10 cellular contexts compared by ENCODE assay signal in genomic region chr6:41636803-41637178, GRCh38. TPM values are rescaled to one million over a fixed set of nuclear protein-coding genes. Genes with fewer than 3 reads are reported as not detected.
DNase-seq lines count a peak whose midpoint lies in the region; ATAC-seq and TF ChIP-seq lines count a peak whose summit lies in the region.
"Had no signal": no experiment of that assay in that cellular context is flagged by ENCODE, and none has a peak within 500 bp of the region (broad histone marks: within the 10 kb centered on the region; RNA-seq: fewer than 3 reads in every experiment).

No MANE protein-coding gene starts in this region.

- H3K4me3 Mint-ChIP-seq in H9 = peak overlapping the region; percentile 55 to 85
- H3K4me3 Mint-ChIP-seq in activated T-helper 1 cell treated with anti-CD3 and anti-CD28 coated beads, Interleukin-12 subunit alpha, Interleukin-12 subunit beta, Interleukin-2, Interleukin-4 antibody, amounts not matched to agents 30 ng/mL and 10 ng/mL and 1 ng/mL, durations not matched to agents 14 hours and 24 hours and 36 hours = no peak overlapping the region
- H3K4me3 Mint-ChIP-seq: stimulated activated naive CD8-positive, alpha-beta T cell treated with anti-CD3 and anti-CD28 coated beads, Interleukin-15, Interleukin-2, amounts not matched to agents 100 ng/mL and 50 ng/mL, for 24 hours had no signal

- H2AFZ ChIP-seq in H9 (ENCODE audit: low read length) (no peak overlapping the region), smooth muscle cell (ENCODE audit: low read depth) (peak overlapping the region; percentile 72)

- H3K4me2 ChIP-seq in H9 (ENCODE audit: insufficient read depth, insufficient read length, low read length) (peak overlapping the region; percentile 70), smooth muscle cell (peak overlapping the region; percentile 96)

- no peak overlapping the region for H3K23ac ChIP-seq in H9 (ENCODE audit: insufficient read length, low read depth, low read length)

- intact Hi-C loops in activated T-helper 1 cell treated with anti-CD3 and anti-CD28 coated beads, Interleukin-12 subunit alpha, Interleukin-12 subunit beta, Interleukin-2, Interleukin-4 antibody, amounts not matched to agents 30 ng/mL and 10 ng/mL and 1 ng/mL, durations not matched to agents 14 hours and 24 hours and 36 hours (cut with micrococcal nuclease) = no loop called here

- no peak overlapping the region for H2AK5ac ChIP-seq in H9 (ENCODE audit: insufficient read length, low read length)

- H2BK5ac ChIP-seq in H9 (ENCODE audit: insufficient read length, low read length) = no peak overlapping the region

- H3F3A ChIP-seq in smooth muscle cell (ENCODE audit: low read depth) = peaks cover 29% of the 10 kb centered on the region

- peaks cover 6 to 10% (median 10%) of the 10 kb centered on the region in 3 experiments for H3K36me3 Mint-ChIP-seq in H9 (ENCODE audit: insufficient read depth in 1 of 3, low read depth in 3 of 3)
- peaks cover 2% of the 10 kb centered on the region for H3K36me3 Mint-ChIP-seq in activated T-helper 1 cell treated with anti-CD3 and anti-CD28 coated beads, Interleukin-12 subunit alpha, Interleukin-12 subunit beta, Interleukin-2, Interleukin-4 antibody, amounts not matched to agents 30 ng/mL and 10 ng/mL and 1 ng/mL, durations not matched to agents 14 hours and 24 hours and 36 hours (ENCODE audit: low read depth)

- H3K27me3 Mint-ChIP-seq in H9 (ENCODE audit: low read depth) = peaks cover 69% of the 10 kb centered on the region
- peaks cover 55% of the 10 kb centered on the region for H3K27me3 Mint-ChIP-seq in activated T-helper 1 cell treated with anti-CD3 and anti-CD28 coated beads, Interleukin-12 subunit alpha, Interleukin-12 subunit beta, Interleukin-2, Interleukin-4 antibody, amounts not matched to agents 30 ng/mL and 10 ng/mL and 1 ng/mL, durations not matched to agents 14 hours and 24 hours and 36 hours (ENCODE audit: insufficient read depth)

- no peak overlapping the region for H2BK120ac ChIP-seq in H9 (ENCODE audit: low read depth, low read length, poor library complexity, severe bottlenecking)

- H4K20me1 ChIP-seq in H9 (ENCODE audit: control insufficient read depth, insufficient read depth, insufficient read length) (no peaks in the 10 kb centered on the region), smooth muscle cell (ENCODE audit: low read depth) (peaks cover 27% of the 10 kb centered on the region)

- H3K4me1 Mint-ChIP-seq in H9 = peaks cover 38 to 40% of the 10 kb centered on the region in 2 experiments
- H3K4me1 Mint-ChIP-seq in activated T-helper 1 cell treated with anti-CD3 and anti-CD28 coated beads, Interleukin-12 subunit alpha, Interleukin-12 subunit beta, Interleukin-2, Interleukin-4 antibody, amounts not matched to agents 30 ng/mL and 10 ng/mL and 1 ng/mL, durations not matched to agents 14 hours and 24 hours and 36 hours (ENCODE audit: low read depth) = no peaks in the 10 kb centered on the region

- no peak overlapping the region for H2BK20ac ChIP-seq in H9 (ENCODE audit: low read depth, low read length, poor library complexity, severe bottlenecking)

- no peak overlapping the region for H3K9ac ChIP-seq in H9 (ENCODE audit: extremely low read depth, insufficient read length, low read length)
- H3K9ac ChIP-seq in smooth muscle cell (ENCODE audit: low read depth) = peak overlapping the region; percentile 78

- H3K18ac ChIP-seq in H9 (ENCODE audit: insufficient read length, low read depth, low read length) = no peak overlapping the region

- H4K5ac ChIP-seq in H9 (ENCODE audit: insufficient read length, low read depth, low read length) = no peak overlapping the region

- H3K27ac Mint-ChIP-seq in H9 = no peak overlapping the region
- no peak overlapping the region for H3K27ac Mint-ChIP-seq in activated T-helper 1 cell treated with anti-CD3 and anti-CD28 coated beads, Interleukin-12 subunit alpha, Interleukin-12 subunit beta, Interleukin-2, Interleukin-4 antibody, amounts not matched to agents 30 ng/mL and 10 ng/mL and 1 ng/mL, durations not matched to agents 14 hours and 24 hours and 36 hours
- H3K27ac Mint-ChIP-seq: stimulated activated naive CD8-positive, alpha-beta T cell treated with anti-CD3 and anti-CD28 coated beads, Interleukin-15, Interleukin-2, amounts not matched to agents 100 ng/mL and 50 ng/mL, for 24 hours had no signal

- H3K4me3 ChIP-seq in astrocyte of the spinal cord (ENCODE audit: low read depth, low read length) = peak overlapping the region; percentile 44
- peak overlapping the region; percentile 79 for H3K4me3 ChIP-seq in smooth muscle cell

- H2BK15ac ChIP-seq in H9 (ENCODE audit: low read depth, low read length) = no peak overlapping the region

- H3K4ac ChIP-seq in H9 (ENCODE audit: low read depth, low read length) = no peak overlapping the region

- H3K4me1 ChIP-seq in H9 (ENCODE audit: insufficient read depth, low read length) (peaks cover 5% of the 10 kb centered on the region; the same call in 1 of the 2 replicates), smooth muscle cell (ENCODE audit: low read depth) (peaks cover 34% of the 10 kb centered on the region)

- H3K27ac ChIP-seq in H9 (ENCODE audit: insufficient read length, low read depth, low read length) = no peak overlapping the region
- peak overlapping the region; percentile 85 for H3K27ac ChIP-seq in smooth muscle cell (ENCODE audit: low read depth)

- ATAC-seq in GM19324 (IDR thresholded peaks at IDR 0.05; ENCODE audit: low FRiP score, unreplicated experiment) = no peak

- peak; percentile 80 for DNase-seq in H9
- DNase-seq in astrocyte of the spinal cord (ENCODE audit: low read depth, low spot score) = peak; percentile 42
- DNase-seq in iris pigment epithelial cell (ENCODE audit: low read depth) = peak; percentile 18
- no peak for DNase-seq in smooth muscle cell (lab: John Stamatoyannopoulos, UW; ENCODE audit: unreplicated experiment)
- DNase-seq in germinal center (ENCODE audit: low spot score) = no peak
- no peak for DNase-seq in NCI-H2227 (lab: John Stamatoyannopoulos, UW; ENCODE audit: unreplicated experiment)
- DNase-seq in activated T-helper 1 cell treated with anti-CD3 and anti-CD28 coated beads, Interleukin-12 subunit alpha, Interleukin-12 subunit beta, Interleukin-2, Interleukin-4 antibody, amounts not matched to agents 30 ng/mL and 10 ng/mL and 1 ng/mL, durations not matched to agents 14 hours and 24 hours and 36 hours (ENCODE audit: low spot score) = no peak

- H3K79me2 ChIP-seq in H9 (ENCODE audit: insufficient read depth, low read length) (no peaks in the 10 kb centered on the region; the same call in 1 of the 2 replicates), smooth muscle cell (ENCODE audit: low read depth) (peaks cover 46% of the 10 kb centered on the region)

- H3K14ac ChIP-seq in H9 (ENCODE audit: insufficient read depth, low read length) = no peak overlapping the region

- H3T11ph ChIP-seq in H9 (ENCODE audit: low read length) = no peak overlapping the region

- H3K36me3 ChIP-seq in smooth muscle cell (ENCODE audit: low read depth) = no peaks in the 10 kb centered on the region

- no peak overlapping the region for H2BK12ac ChIP-seq in H9 (ENCODE audit: insufficient read length, low read depth, low read length)

- H3K56ac ChIP-seq in H9 (ENCODE audit: insufficient read length, low read depth, low read length) = no peak overlapping the region

- WGBS in H9 (ENCODE audit: extremely low coverage, insufficient read length, low lambda C conversion rate) = no CpG with 5 or more reads among the region's 30 CpGs
- 2% methylated on average over 22 of the region's 30 CpGs for WGBS in smooth muscle cell (ENCODE audit: low lambda C conversion rate)

- H4K91ac ChIP-seq in H9 (ENCODE audit: insufficient read length, low read depth, low read length) = no peak overlapping the region

- H3K9me3 ChIP-seq in H9 (ENCODE audit: control insufficient read depth, low read depth, low read length) (no peaks in the 10 kb centered on the region), smooth muscle cell (replicated peaks; ENCODE audit: low read depth) (no peaks in the 10 kb centered on the region)

- peaks cover 18% of the 10 kb centered on the region for H3K23me2 ChIP-seq in H9 (ENCODE audit: insufficient read length, low read depth, low read length, poor library complexity, severe bottlenecking)

- no peak for TF ChIP-seq CTCF in H9 (conservative IDR thresholded peaks at IDR 0.05)
- no peak for TF ChIP-seq CTCF in astrocyte of the spinal cord (IDR thresholded peaks at IDR 0.05; ENCODE audit: low read depth, low read length)
- TF ChIP-seq CTCF in smooth muscle cell (IDR thresholded peaks at IDR 0.05; ENCODE audit: borderline replicate concordance, insufficient read depth, poor library complexity, severe bottlenecking) = no peak

- peaks cover 3% of the 10 kb centered on the region; the same call in 1 of the 2 replicates for H3K27me3 ChIP-seq in H9 (ENCODE audit: insufficient read depth, low read length)
- no peaks in the 10 kb centered on the region for H3K27me3 ChIP-seq in smooth muscle cell (ENCODE audit: low read depth)

- no peaks in the 10 kb centered on the region for H3K79me1 ChIP-seq in H9 (ENCODE audit: insufficient read depth, low read depth, low read length, poor library complexity, severe bottlenecking)

- H4K8ac ChIP-seq in H9 (replicated peaks; ENCODE audit: insufficient read length, low read depth, low read length) = no peak overlapping the region

- H3K9me3 Mint-ChIP-seq in H9 = no peaks in the 10 kb centered on the region; a peak in 1 of 5 replicates
- H3K9me3 Mint-ChIP-seq in activated T-helper 1 cell treated with anti-CD3 and anti-CD28 coated beads, Interleukin-12 subunit alpha, Interleukin-12 subunit beta, Interleukin-2, Interleukin-4 antibody, amounts not matched to agents 30 ng/mL and 10 ng/mL and 1 ng/mL, durations not matched to agents 14 hours and 24 hours and 36 hours = no peaks in the 10 kb centered on the region
- H3K9me3 Mint-ChIP-seq: stimulated activated naive CD8-positive, alpha-beta T cell treated with anti-CD3 and anti-CD28 coated beads, Interleukin-15, Interleukin-2, amounts not matched to agents 100 ng/mL and 50 ng/mL, for 24 hours had no signal

- in situ Hi-C loops in astrocyte of the spinal cord (cut with HindIII; ENCODE audit: low sequenced_read_pairs) = no loop called here

RNA-seq across cellular contexts. Expression of gene MDFI, which starts 1.5 kb away (rescaled TPM):
- total RNA-seq in H9 (2021) (40.9 and 45.0 TPM in 2 replicates), smooth muscle cell (168 and 172 TPM in 2 replicates)
- 92.9 and 102 TPM in 2 replicates for polyA plus RNA-seq in smooth muscle cell
- not detected in 2 replicates for total RNA-seq in activated T-helper 1 cell treated with anti-CD3 and anti-CD28 coated beads, Interleukin-12 subunit alpha, Interleukin-12 subunit beta, Interleukin-2, Interleukin-4 antibody, amounts not matched to agents 30 ng/mL and 10 ng/mL and 1 ng/mL, durations not matched to agents 14 hours and 24 hours and 36 hours
- total RNA-seq: T-helper 1 cell treated with Interleukin-12 subunit alpha and Interleukin-12 subunit beta and Interleukin-4 antibody, amounts not matched to agents 30 ng/mL and 1 ng/mL, for 36 hours had no signal

Comparison
In these comparisons a context has a peak if more than half of its experiments do, and no peak if none do; other contexts are left out.
1. DNase-seq: peak in H9 (single experiment), astrocyte of the spinal cord (single experiment) and iris pigment epithelial cell (single experiment); none in smooth muscle cell (single experiment), germinal center (single experiment), NCI-H2227 (single experiment) and activated T-helper 1 cell treated with anti-CD3 and anti-CD28 coated beads, Interleukin-12 subunit alpha, Interleukin-12 subunit beta, Interleukin-2, Interleukin-4 antibody, amounts not matched to agents 30 ng/mL and 10 ng/mL and 1 ng/mL, durations not matched to agents 14 hours and 24 hours and 36 hours (single experiment).
2. RNA of gene MDFI, which starts 1.5 kb away (total RNA-seq): 168 to 172 TPM in smooth muscle cell and 40.9 to 45.0 TPM in H9; not detected in activated T-helper 1 cell treated with anti-CD3 and anti-CD28 coated beads, Interleukin-12 subunit alpha, Interleukin-12 subunit beta, Interleukin-2, Interleukin-4 antibody, amounts not matched to agents 30 ng/mL and 10 ng/mL and 1 ng/mL, durations not matched to agents 14 hours and 24 hours and 36 hours; every median in the first group is over 10 times any median in the second.